In genomic region chr3:147030274-147030673, GRCh38 we compare ENCODE assay signal across 22 cellular contexts.
"Had no signal": no experiment of that assay in that cellular context is flagged by ENCODE, and none has a peak within 500 bp of the region (broad histone marks: within the 10 kb centered on the region; RNA-seq: fewer than 3 reads in every experiment).

No MANE protein-coding gene starts in this region.

- H3K36me3 Mint-ChIP-seq: activated naive CD8-positive, alpha-beta T cell treated with anti-CD3 and anti-CD28 coated beads, Interleukin-2, amount 10 ng/mL, durations not matched to agents 7 days and 5 days had no signal

- H3K4me1 ChIP-seq: tibial artery had no signal

- H3K27ac Mint-ChIP-seq: activated naive CD8-positive, alpha-beta T cell treated with anti-CD3 and anti-CD28 coated beads, Interleukin-2, amount 10 ng/mL, durations not matched to agents 7 days and 5 days; activated T-cell treated with anti-CD3 and anti-CD28 coated beads, Interleukin-2, amount 50 U/mL, for 24 hours; activated T-helper 17 cell treated with anti-CD3 and anti-CD28 coated beads, Interleukin-2, amount 50 U/mL, for 72 hours; brain; naive B cell had no signal

- H3K27ac ChIP-seq: tibial artery had no signal

- H3K36me3 ChIP-seq: tibial artery had no signal

- H3K27me3 Mint-ChIP-seq: activated naive CD8-positive, alpha-beta T cell treated with anti-CD3 and anti-CD28 coated beads, Interleukin-2, amount 10 ng/mL, durations not matched to agents 7 days and 5 days; activated T-cell treated with anti-CD3 and anti-CD28 coated beads, Interleukin-2, amount 50 U/mL, for 24 hours; activated T-helper 17 cell treated with anti-CD3 and anti-CD28 coated beads, Interleukin-2, amount 50 U/mL, for 72 hours; brain; naive B cell had no signal

- H3K27me3 ChIP-seq: tibial artery had no signal

- H3K4me1 Mint-ChIP-seq: activated naive CD8-positive, alpha-beta T cell treated with anti-CD3 and anti-CD28 coated beads, Interleukin-2, amount 10 ng/mL, durations not matched to agents 7 days and 5 days; activated T-helper 17 cell treated with anti-CD3 and anti-CD28 coated beads, Interleukin-2, amount 50 U/mL, for 72 hours; brain; naive B cell; neural crest cell had no signal

- DNase-seq: activated CD4-positive, alpha-beta T cell treated with anti-CD3 and anti-CD28 coated beads for 1 hour; activated naive CD4-positive, alpha-beta T cell treated with Interleukin-2 at 50 U/mL for 16 hours; activated naive CD8-positive, alpha-beta T cell treated with anti-CD3 and anti-CD28 coated beads, Interleukin-2, amount 10 ng/mL, durations not matched to agents 7 days and 5 days; activated T-cell treated with anti-CD3 and anti-CD28 coated beads, Interleukin-2, amount 50 U/mL, for 24 hours; amniotic stem cell; dermis blood vessel endothelial cell; effector CD8-positive, alpha-beta T cell; erythroblast; foreskin fibroblast; left colon; mesendoderm; mucosa of descending colon; naive B cell; occipital lobe; stimulated activated CD4-positive, alpha-beta T cell treated with anti-CD3 and anti-CD28 coated beads, Interleukin-4, amount 100 ng/mL, for 24 hours; stimulated activated naive CD8-positive, alpha-beta T cell treated with anti-CD3 and anti-CD28 coated beads, Interleukin-15, Interleukin-2, amounts not matched to agents 100 U/mL and 50 U/mL, for 24 hours; substantia nigra; T-helper 9 cell; tibial artery had no signal

- H3K4me3 Mint-ChIP-seq: activated naive CD8-positive, alpha-beta T cell treated with anti-CD3 and anti-CD28 coated beads, Interleukin-2, amount 10 ng/mL, durations not matched to agents 7 days and 5 days; activated T-cell treated with anti-CD3 and anti-CD28 coated beads, Interleukin-2, amount 50 U/mL, for 24 hours; activated T-helper 17 cell treated with anti-CD3 and anti-CD28 coated beads, Interleukin-2, amount 50 U/mL, for 72 hours; brain; naive B cell; neural crest cell had no signal

- H3K4me3 ChIP-seq: mucosa of descending colon, tibial artery had no signal

- ATAC-seq: activated T-helper 17 cell treated with anti-CD3 and anti-CD28 coated beads, Interleukin-2, amount 50 U/mL, for 72 hours; left colon; mucosa of descending colon; stimulated activated naive CD8-positive, alpha-beta T cell treated with anti-CD3 and anti-CD28 coated beads, Interleukin-15, Interleukin-2, amounts not matched to agents 100 U/mL and 50 U/mL, for 24 hours had no signal
